ENCODE assay signal across 17 cellular contexts in genomic region chr20:48066256-48066655, GRCh38.
A peak's percentile ranks its signal among the peaks of the same experiment; 100 is the strongest.
DNase-seq lines count a peak whose midpoint lies in the region; ATAC-seq and TF ChIP-seq lines count a peak whose summit lies in the region.
"Had no signal": no experiment of that assay in that cellular context is flagged by ENCODE, and none has a peak within 500 bp of the region (broad histone marks: within the 10 kb centered on the region; RNA-seq: fewer than 3 reads in every experiment).

No MANE protein-coding gene starts in this region.

- H3K9me3 ChIP-seq in PC-3 (ENCODE audit: low read length) (no peaks in the 10 kb centered on the region), osteoblast (ENCODE audit: low read depth, low read length) (no peaks in the 10 kb centered on the region)

- no peaks in the 10 kb centered on the region for H3K27me3 ChIP-seq in PC-3 (ENCODE audit: low read length)
- H3K27me3 ChIP-seq in osteoblast (ENCODE audit: insufficient read depth, low read length): no peaks in the 10 kb centered on the region

- H3K27ac ChIP-seq in PC-3 (ENCODE audit: low read length) (peak overlapping the region; percentile 87), osteoblast (ENCODE audit: low read depth, low read length) (no peak overlapping the region)

- no peaks in the 10 kb centered on the region for H3K9me2 ChIP-seq in PC-3 (replicated peaks; ENCODE audit: low read length)

- H3K27ac Mint-ChIP-seq in endothelial cell (ENCODE audit: unreplicated experiment): peak overlapping the region; percentile 38
- H3K27ac Mint-ChIP-seq: activated T-cell treated with anti-CD3 and anti-CD28 coated beads, Interleukin-2, amount 50 U/mL, for 72 hours; stimulated activated naive B cell treated with anti-CD40 and anti-IgM and Interleukin-4, amounts not matched to agents 10 μg/mL and 1 μg/mL and 100 μg/mL, for 72 hours had no signal

- ATAC-seq in PC-3: no peak
- no peak for ATAC-seq in HG03442 (IDR thresholded peaks at IDR 0.05; ENCODE audit: unreplicated experiment)
- no peak for ATAC-seq in HG03354 (IDR thresholded peaks at IDR 0.05; ENCODE audit: poor library complexity, severe bottlenecking, unreplicated experiment)
- ATAC-seq: activated T-cell treated with anti-CD3 and anti-CD28 coated beads, Interleukin-2, amount 50 U/mL, for 72 hours; stimulated activated naive B cell treated with anti-CD40 and anti-IgM and Interleukin-4, amounts not matched to agents 10 μg/mL and 1 μg/mL and 100 μg/mL, for 72 hours had no signal

- H3K9me3 Mint-ChIP-seq in endothelial cell (ENCODE audit: unreplicated experiment): no peaks in the 10 kb centered on the region
- H3K9me3 Mint-ChIP-seq: activated T-cell treated with anti-CD3 and anti-CD28 coated beads, Interleukin-2, amount 50 U/mL, for 72 hours had no signal

- H3K79me2 ChIP-seq in PC-3 (ENCODE audit: low read length) (no peaks in the 10 kb centered on the region), osteoblast (ENCODE audit: insufficient read depth, low read length) (no peaks in the 10 kb centered on the region)

- H2AFZ ChIP-seq in PC-3 (ENCODE audit: low read length) (no peak overlapping the region), osteoblast (ENCODE audit: low read length) (no peak overlapping the region)

- POLR2A ChIA-PET in PC-3 (lab: Charles Lee; ENCODE audit: unreplicated experiment): no interaction called here

- peak overlapping the region; percentile 73; the same call in 1 of the 2 replicates for H3K9ac ChIP-seq in PC-3 (ENCODE audit: low read length)

- H3K4me1 Mint-ChIP-seq in endothelial cell (ENCODE audit: unreplicated experiment): no peaks in the 10 kb centered on the region
- H3K4me1 Mint-ChIP-seq: CD14-positive monocyte had no signal

- H3F3A ChIP-seq in PC-3 (ENCODE audit: low read length, unreplicated experiment): no peaks in the 10 kb centered on the region

- H3K36me3 ChIP-seq in PC-3 (ENCODE audit: low read depth, low read length) (no peaks in the 10 kb centered on the region), osteoblast (ENCODE audit: insufficient read depth, low read length) (no peaks in the 10 kb centered on the region)

- no TSS peak for BruUV-seq in PC-3 (replicated peaks; lab: Mats Ljungman, UMichigan)

- H3K4me3 Mint-ChIP-seq in endothelial cell (ENCODE audit: unreplicated experiment): no peak overlapping the region
- H3K4me3 Mint-ChIP-seq: activated T-cell treated with anti-CD3 and anti-CD28 coated beads, Interleukin-2, amount 50 U/mL, for 72 hours; CD14-positive monocyte; stimulated activated naive B cell treated with anti-CD40 and anti-IgM and Interleukin-4, amounts not matched to agents 10 μg/mL and 1 μg/mL and 100 μg/mL, for 72 hours had no signal

- no peak overlapping the region for H3K4me2 ChIP-seq in PC-3 (ENCODE audit: low read length)
- no peak overlapping the region for H3K4me2 ChIP-seq in osteoblast (ENCODE audit: insufficient read depth, low read length)
- H3K4me2 ChIP-seq: smooth muscle cell had no signal

- H3K4me3 ChIP-seq in PC-3 (ENCODE audit: low read length) (no peak overlapping the region), osteoblast (ENCODE audit: insufficient read depth, low read length) (no peak overlapping the region)
- H3K4me3 ChIP-seq: lung, smooth muscle cell had no signal

- peaks cover 4% of the 10 kb centered on the region for H3K27me3 Mint-ChIP-seq in endothelial cell (ENCODE audit: unreplicated experiment)

- intact Hi-C loops in PC-3 (cut with micrococcal nuclease): no loop called here

- TF ChIP-seq CTCF in PC-3 (conservative IDR thresholded peaks at IDR 0.05; ENCODE audit: low read depth, low read length): no peak
- no peak for TF ChIP-seq CTCF in endothelial cell (IDR thresholded peaks at IDR 0.05; ENCODE audit: unreplicated experiment)
- TF ChIP-seq CTCF in osteoblast (IDR thresholded peaks at IDR 0.05; ENCODE audit: extremely low read depth, low read depth, low read length): no peak

- CTCF ChIA-PET in PC-3 (lab: Charles Lee): no interaction called here

- H4K20me1 ChIP-seq in PC-3 (ENCODE audit: low read length) (no peaks in the 10 kb centered on the region), osteoblast (ENCODE audit: insufficient read depth, low read length) (no peaks in the 10 kb centered on the region)

- DNase-seq in EH (ENCODE audit: low read depth) (peak; percentile 97), PC-3 (peak; percentile 75), endothelial cell (ENCODE audit: low spot score) (no peak), osteoblast (ENCODE audit: insufficient read length, low spot score, missing footprints) (peak; percentile 42), RKO (ENCODE audit: low spot score) (no peak), DMS79 (lab: John Stamatoyannopoulos, UW) (no peak)
- DNase-seq: activated CD4-positive, alpha-beta T cell treated with anti-CD3 and anti-CD28 coated beads, Interleukin-2, amount 50 U/mL, for 4 hours; activated T-cell treated with anti-CD3 and anti-CD28 coated beads, Interleukin-2, amount 50 U/mL, for 72 hours; DND-41; NCI-H1436 treated with DMSO at 0.1 percent for 48 hours; NCI-H226; stimulated activated naive B cell treated with anti-CD40 and anti-IgM and Interleukin-4, amounts not matched to agents 10 μg/mL and 1 μg/mL and 100 μg/mL, for 72 hours had no signal

- H3K4me1 ChIP-seq in PC-3 (ENCODE audit: insufficient read depth, low read length): peaks cover 26% of the 10 kb centered on the region
- H3K4me1 ChIP-seq in osteoblast (ENCODE audit: insufficient read depth, low read length): peaks cover 10% of the 10 kb centered on the region

- no peaks in the 10 kb centered on the region for H3K36me3 Mint-ChIP-seq in endothelial cell (ENCODE audit: low read depth, unreplicated experiment)
- H3K36me3 Mint-ChIP-seq: CD14-positive monocyte had no signal

Comparison
In these comparisons a context has a peak if more than half of its experiments do, and no peak if none do; other contexts are left out.
1. DNase-seq: peak in EH (single experiment), PC-3 (single experiment) and osteoblast (single experiment); none in endothelial cell (single experiment), RKO (single experiment) and DMS79 (single experiment).